17 cellular contexts compared by ENCODE assay signal in genomic region chr12:54954228-54954627, GRCh38. TPM values are rescaled to one million over a fixed set of nuclear protein-coding genes. Genes with fewer than 3 reads are reported as not detected.
"Had no signal": no experiment of that assay in that cellular context is flagged by ENCODE, and none has a peak within 500 bp of the region (broad histone marks: within the 10 kb centered on the region; RNA-seq: fewer than 3 reads in every experiment).

No MANE protein-coding gene starts in this region.

- H3K4me1 ChIP-seq: lower lobe of right lung, right atrium auricular region, uterus had no signal

- DNase-seq: activated B cell treated with CpG ODN at 0.5 μM for 24 hours; activated CD8-positive, alpha-beta memory T cell treated with anti-CD3 and anti-CD28 coated beads, Interleukin-2, amount 50 U/mL, for 4 hours; amniotic stem cell; brain microvascular endothelial cell; dermis blood vessel endothelial cell; lower lobe of right lung; midbrain; posterior cingulate gyrus; stimulated activated CD4-positive, alpha-beta T cell treated with anti-CD3 and anti-CD28 coated beads, Interleukin-4, amount 100 ng/mL, for 4 hours; thyroid gland; uterus had no signal

- H3K27me3 Mint-ChIP-seq: activated B cell treated with CpG ODN at 0.5 μM for 24 hours had no signal

- H3K27me3 ChIP-seq: brain microvascular endothelial cell, right atrium auricular region, thyroid gland, uterus had no signal

- H3K36me3 ChIP-seq: brain microvascular endothelial cell, lower lobe of right lung, right atrium auricular region, thyroid gland, uterus had no signal

- H3K27ac Mint-ChIP-seq: activated B cell treated with CpG ODN at 0.5 μM for 24 hours had no signal

- H3K4me3 ChIP-seq: lower lobe of right lung, right atrium auricular region, skin epidermis, thyroid gland, uterus had no signal

- ATAC-seq: esophagus mucosa, lower lobe of right lung had no signal

- H3K4me3 Mint-ChIP-seq: activated B cell treated with CpG ODN at 0.5 μM for 24 hours had no signal

- H3K9me3 Mint-ChIP-seq: activated B cell treated with CpG ODN at 0.5 μM for 24 hours had no signal

- H3K27ac ChIP-seq: brain microvascular endothelial cell, lower lobe of right lung, right atrium auricular region, skin epidermis, thyroid gland, uterus had no signal

RNA-seq across cellular contexts. Expression of gene TESPA1, which starts 30.3 kb away (rescaled TPM):
- total RNA-seq: cerebellum, dermis blood vessel endothelial cell, fibroblast of villous mesenchyme, SK-MEL-5 had no signal
